12 cellular contexts compared by ENCODE assay signal in genomic region chr3:48426944-48427629, GRCh38. TPM values are rescaled to one million over a fixed set of nuclear protein-coding genes. Genes with fewer than 3 reads are reported as not detected.
A peak's percentile ranks its signal among the peaks of the same experiment; 100 is the strongest.
DNase-seq lines count a peak whose midpoint lies in the region; ATAC-seq and TF ChIP-seq lines count a peak whose summit lies in the region.
"Had no signal": no experiment of that assay in that cellular context is flagged by ENCODE, and none has a peak within 500 bp of the region (broad histone marks: within the 10 kb centered on the region; RNA-seq: fewer than 3 reads in every experiment).

No MANE protein-coding gene starts in this region.

- H3K4me1 Mint-ChIP-seq in natural killer cell treated with Interleukin-12 subunit alpha and Interleukin-12 subunit beta and Interleukin-15 and Interleukin-18, amount 100 ng/mL, for 72 hours (ENCODE audit: low read depth in 2 of 2) = peaks cover 0 to 10% of the 10 kb centered on the region in 2 donors

- H3K27me3 ChIP-seq in heart right ventricle (peaks cover 0 to 10% (median 0%) of the 10 kb centered on the region in 7 donors), esophagus (ENCODE audit: control insufficient read depth in 1 of 2, insufficient read depth in 2 of 2, low read length in 2 of 2) (no peaks in the 10 kb centered on the region), uterus (no peaks in the 10 kb centered on the region)

- peak overlapping the region in 7 of 10 donors; percentile 3 to 96 (median 78) for H3K4me3 ChIP-seq in heart right ventricle
- peak overlapping the region; percentile 68 to 74 for H3K4me3 ChIP-seq in esophagus (ENCODE audit: low read depth in 1 of 2, low read length in 2 of 2)
- peak overlapping the region; percentile 61 to 62 for H3K4me3 ChIP-seq in uterus

- H3K36me3 ChIP-seq in heart right ventricle (peaks cover 0 to 5% (median 0%) of the 10 kb centered on the region in 9 donors), esophagus (ENCODE audit: control insufficient read depth in 2 of 2, insufficient read depth in 2 of 2, low read length in 1 of 2) (peaks cover 0 to 20% of the 10 kb centered on the region in 2 donors), uterus (no peaks in the 10 kb centered on the region)

- peak overlapping the region; percentile 75 to 93 (median 90) for H3K27ac ChIP-seq in heart right ventricle
- peak overlapping the region; percentile 93 to 96 for H3K27ac ChIP-seq in esophagus (ENCODE audit: low read depth in 2 of 2, low read length in 1 of 2)
- H3K27ac ChIP-seq in uterus = peak overlapping the region; percentile 91 to 97

- WGBS in heart right ventricle, 2 donors = 40 to 44% methylated on average over 8 of the region's 8 CpGs
- 32 to 43% methylated on average over 8 of the region's 8 CpGs for WGBS in esophagus, 2 donors

- ATAC-seq in heart right ventricle (no peak), Right ventricle myocardium superior (ENCODE audit: poor library complexity) (no peak), GM19452 (IDR thresholded peaks at IDR 0.05; ENCODE audit: unreplicated experiment) (no peak), GM18498 (IDR thresholded peaks at IDR 0.05; ENCODE audit: unreplicated experiment) (no peak)
- ATAC-seq in natural killer cell treated with Interleukin-12 subunit alpha and Interleukin-12 subunit beta and Interleukin-15 and Interleukin-18, amount 100 ng/mL, for 72 hours = no peak
- no peak for ATAC-seq in activated CD4-positive, CD25-positive, alpha-beta regulatory T cell treated with anti-CD3 and anti-CD28 coated beads, Interleukin-2, amount 50 U/mL, for 24 hours
- ATAC-seq: stimulated activated naive CD8-positive, alpha-beta T cell treated with anti-CD3 and anti-CD28 coated beads, Interleukin-15, amount 100 ng/mL, for 72 hours had no signal

- TF ChIP-seq POLR2A in uterus (IDR thresholded peaks at IDR 0.05) = no peak

- TF ChIP-seq CTCF in heart right ventricle (IDR thresholded peaks at IDR 0.05) (no peak), uterus (IDR thresholded peaks at IDR 0.05) (no peak)

- H3K4me1 ChIP-seq in heart right ventricle (peaks cover 29 to 67% (median 49%) of the 10 kb centered on the region in 9 donors), esophagus (ENCODE audit: control insufficient read depth in 2 of 2, insufficient read depth in 2 of 2, low read length in 1 of 2) (peaks cover 17 to 63% of the 10 kb centered on the region in 2 donors), uterus (peaks cover 11 to 24% of the 10 kb centered on the region in 2 donors)

- no peaks in the 10 kb centered on the region for H3K27me3 Mint-ChIP-seq in natural killer cell treated with Interleukin-12 subunit alpha and Interleukin-12 subunit beta and Interleukin-15 and Interleukin-18, amount 100 ng/mL, for 72 hours

- DNase-seq in heart right ventricle (no peak), Right ventricle myocardium superior (no peak), uterus (no peak)
- no peak for DNase-seq in natural killer cell treated with Interleukin-12 subunit alpha and Interleukin-12 subunit beta and Interleukin-15 and Interleukin-18, amount 100 ng/mL, for 72 hours (ENCODE audit: low spot score)
- DNase-seq: activated CD4-positive, CD25-positive, alpha-beta regulatory T cell; cerebellar nuclear complex; NCI-H2081 treated with DMSO at 0.1 percent for 48 hours; stimulated activated naive CD8-positive, alpha-beta T cell treated with anti-CD3 and anti-CD28 coated beads, Interleukin-15, amount 100 ng/mL, for 72 hours had no signal

- no peaks in the 10 kb centered on the region for H3K9me3 ChIP-seq in heart right ventricle
- no peaks in the 10 kb centered on the region for H3K9me3 ChIP-seq in esophagus (ENCODE audit: control insufficient read depth in 2 of 2, insufficient read depth in 1 of 2, low read depth in 1 of 2, low read length in 1 of 2)
- no peaks in the 10 kb centered on the region for H3K9me3 ChIP-seq in uterus

- H3K36me3 Mint-ChIP-seq in natural killer cell treated with Interleukin-12 subunit alpha and Interleukin-12 subunit beta and Interleukin-15 and Interleukin-18, amount 100 ng/mL, for 72 hours = no peaks in the 10 kb centered on the region

- no peak overlapping the region for H3K27ac Mint-ChIP-seq in natural killer cell treated with Interleukin-12 subunit alpha and Interleukin-12 subunit beta and Interleukin-15 and Interleukin-18, amount 100 ng/mL, for 72 hours
- H3K27ac Mint-ChIP-seq: stimulated activated naive CD8-positive, alpha-beta T cell treated with anti-CD3 and anti-CD28 coated beads, Interleukin-15, amount 100 ng/mL, for 72 hours had no signal

- H3K4me3 Mint-ChIP-seq in natural killer cell treated with Interleukin-12 subunit alpha and Interleukin-12 subunit beta and Interleukin-15 and Interleukin-18, amount 100 ng/mL, for 72 hours = peak overlapping the region; percentile 20
- H3K4me3 Mint-ChIP-seq: stimulated activated naive CD8-positive, alpha-beta T cell treated with anti-CD3 and anti-CD28 coated beads, Interleukin-15, amount 100 ng/mL, for 72 hours had no signal

- intact Hi-C loops in heart right ventricle (cut with DNase I) (no loop called here), Right ventricle myocardium superior (cut with DNase I) (no loop called here), uterus (cut with DNase I; ENCODE audit: low total_unique reads) (no loop called here)

- H3K9me3 Mint-ChIP-seq in natural killer cell treated with Interleukin-12 subunit alpha and Interleukin-12 subunit beta and Interleukin-15 and Interleukin-18, amount 100 ng/mL, for 72 hours = no peaks in the 10 kb centered on the region
- H3K9me3 Mint-ChIP-seq: stimulated activated naive CD8-positive, alpha-beta T cell treated with anti-CD3 and anti-CD28 coated beads, Interleukin-15, amount 100 ng/mL, for 72 hours had no signal

RNA-seq across cellular contexts. Expression of gene PLXNB1, which starts 2.8 kb away (rescaled TPM):
- total RNA-seq in heart right ventricle (10 to 100 TPM; 27.7 to 67.3 (median 32.4) TPM), Right ventricle myocardium superior (51.3 TPM), uterus (100 to 1,000 TPM in 1 of 4 donors, 10 to 100 TPM in 3; 23.5 to 133 (median 60.9) TPM)
- polyA plus RNA-seq in heart right ventricle (100 to 1,000 TPM in 1 of 2 donors, 10 to 100 TPM in 1; 30.1 to 135 TPM), esophagus (100 to 1,000 TPM in 1 of 2 donors, 10 to 100 TPM in 1; 73.4 to 298 TPM)
- total RNA-seq in natural killer cell treated with Interleukin-12 subunit alpha and Interleukin-12 subunit beta and Interleukin-15 and Interleukin-18, amount 100 ng/mL, for 72 hours = 1 to 10 TPM; 5.9 to 9.6 TPM

RNA-seq across cellular contexts. Expression of gene CCDC51, which starts 12.8 kb away (rescaled TPM):
- total RNA-seq in heart right ventricle (10 to 100 TPM in 8 of 10 donors, 1 to 10 TPM in 2; 9.5 to 14.3 (median 12.2) TPM), Right ventricle myocardium superior (11.9 TPM), uterus (10 to 100 TPM in 2 of 4 donors, 1 to 10 TPM in 2; 2.6 to 11.1 (median 7.8) TPM)
- polyA plus RNA-seq in heart right ventricle (10 to 100 TPM in 1 of 2 donors, 1 to 10 TPM in 1; 4.7 to 11.0 TPM), esophagus (10 to 100 TPM in 1 of 2 donors, 1 to 10 TPM in 1; 7.0 to 15.5 TPM)
- 10 to 100 TPM; 13.0 to 23.3 TPM for total RNA-seq in natural killer cell treated with Interleukin-12 subunit alpha and Interleukin-12 subunit beta and Interleukin-15 and Interleukin-18, amount 100 ng/mL, for 72 hours

RNA-seq across cellular contexts. Expression of gene TMA7, which starts 13.0 kb away (rescaled TPM):
- total RNA-seq in heart right ventricle (100 to 1,000 TPM; 140 to 227 (median 193) TPM), Right ventricle myocardium superior (237 TPM), uterus (100 to 1,000 TPM in 3 of 4 donors, 10 to 100 TPM in 1; 94.8 to 195 (median 141) TPM)
- polyA plus RNA-seq in heart right ventricle (1,000 to 10,000 TPM in 1 of 2 donors, 100 to 1,000 TPM in 1; 365 to 1,063 TPM), esophagus (100 to 1,000 TPM; 364 to 613 TPM)
- 100 to 1,000 TPM; 202 to 217 TPM for total RNA-seq in natural killer cell treated with Interleukin-12 subunit alpha and Interleukin-12 subunit beta and Interleukin-15 and Interleukin-18, amount 100 ng/mL, for 72 hours

RNA-seq across cellular contexts. Expression of gene ATRIP, which starts 19.4 kb away (rescaled TPM):
- total RNA-seq in heart right ventricle (1 to 10 TPM; 2.2 to 5.4 (median 3.8) TPM), Right ventricle myocardium superior (3.2 TPM), uterus (10 to 100 TPM in 1 of 4 donors, 1 to 10 TPM in 3; 5.3 to 11.5 (median 7.5) TPM)
- polyA plus RNA-seq in heart right ventricle (1 to 10 TPM; 4.5 to 5.1 TPM), esophagus (1 to 10 TPM; 4.9 to 5.7 TPM)
- 10 to 100 TPM; 14.0 to 26.2 TPM for total RNA-seq in natural killer cell treated with Interleukin-12 subunit alpha and Interleukin-12 subunit beta and Interleukin-15 and Interleukin-18, amount 100 ng/mL, for 72 hours

RNA-seq across cellular contexts. Expression of gene FBXW12, which starts 55.1 kb away (rescaled TPM):
- total RNA-seq in heart right ventricle (under 1 TPM in 1 of 10 donors, not detected in 9; 0.28 TPM), Right ventricle myocardium superior (not detected), uterus (under 1 TPM in 2 of 4 donors, not detected in 2; 0.37 to 0.55 TPM)
- polyA plus RNA-seq in heart right ventricle (under 1 TPM in 1 of 2 donors, not detected in 1; 0.29 TPM), esophagus (under 1 TPM in 1 of 2 donors, not detected in 1; 0.08 TPM)
- total RNA-seq in natural killer cell treated with Interleukin-12 subunit alpha and Interleukin-12 subunit beta and Interleukin-15 and Interleukin-18, amount 100 ng/mL, for 72 hours = not detected
